Comparison of ENCODE assay signal across 8 cellular contexts in genomic region chr11:46333129-46333947, GRCh38. TPM values are rescaled to one million over a fixed set of nuclear protein-coding genes. Genes with fewer than 3 reads are reported as not detected.
DNase-seq lines count a peak whose midpoint lies in the region; ATAC-seq lines count a peak whose summit lies in the region.

No MANE protein-coding gene starts in this region.

- H3K27me3 Mint-ChIP-seq in activated T-cell treated with anti-CD3 and anti-CD28 coated beads, Interleukin-2, amount 50 U/mL, for 4 hours (ENCODE audit: low read depth) = peaks cover 3% of the 10 kb centered on the region
- H3K27me3 Mint-ChIP-seq in stimulated activated naive B cell treated with anti-CD40 and anti-IgM and Interleukin-4, amounts not matched to agents 10 μg/mL and 1 μg/mL and 100 μg/mL, for 72 hours = peaks cover 78 to 88% of the 10 kb centered on the region in 2 donors

- peak; percentile 21 to 30 for ATAC-seq in activated CD4-positive, CD25-positive, alpha-beta regulatory T cell treated with anti-CD3 and anti-CD28 coated beads, Interleukin-2, amount 50 U/mL, for 24 hours
- peak; percentile 27 to 38 for ATAC-seq in activated T-cell treated with anti-CD3 and anti-CD28 coated beads, Interleukin-2, amount 50 U/mL, for 4 hours
- ATAC-seq in stimulated activated naive B cell treated with anti-CD40 and anti-IgM and Interleukin-4, amounts not matched to agents 10 μg/mL and 1 μg/mL and 100 μg/mL, for 72 hours (replicated peaks) = peak; percentile 40 to 51
- ATAC-seq in HG02870 (IDR thresholded peaks at IDR 0.05; ENCODE audit: unreplicated experiment) = no peak

- peak overlapping the region; percentile 77 for H3K4me3 Mint-ChIP-seq in activated T-cell treated with anti-CD3 and anti-CD28 coated beads, Interleukin-2, amount 50 U/mL, for 4 hours
- peak overlapping the region; percentile 68 to 79 for H3K4me3 Mint-ChIP-seq in stimulated activated naive B cell treated with anti-CD40 and anti-IgM and Interleukin-4, amounts not matched to agents 10 μg/mL and 1 μg/mL and 100 μg/mL, for 72 hours

- H3K27ac Mint-ChIP-seq in stimulated activated naive B cell treated with anti-CD40 and anti-IgM and Interleukin-4, amounts not matched to agents 10 μg/mL and 1 μg/mL and 100 μg/mL, for 72 hours = no peak overlapping the region

- no peaks in the 10 kb centered on the region for H3K9me3 Mint-ChIP-seq in activated T-cell treated with anti-CD3 and anti-CD28 coated beads, Interleukin-2, amount 50 U/mL, for 4 hours
- H3K9me3 Mint-ChIP-seq in stimulated activated naive B cell treated with anti-CD40 and anti-IgM and Interleukin-4, amounts not matched to agents 10 μg/mL and 1 μg/mL and 100 μg/mL, for 72 hours = no peaks in the 10 kb centered on the region

- no peak for DNase-seq in activated CD4-positive, CD25-positive, alpha-beta regulatory T cell (lab: John Stamatoyannopoulos, UW)
- no peak for DNase-seq in activated T-cell treated with anti-CD3 and anti-CD28 coated beads, Interleukin-2, amount 50 U/mL, for 4 hours
- DNase-seq in hepatic stellate cell (ENCODE audit: low spot score) (peak; percentile 39), OCI-M1 (lab: John Stamatoyannopoulos, UW) (no peak), NCI-H446 (lab: John Stamatoyannopoulos, UW) (no peak)
- DNase-seq in stimulated activated naive B cell treated with anti-CD40 and anti-IgM and Interleukin-4, amounts not matched to agents 10 μg/mL and 1 μg/mL and 100 μg/mL, for 72 hours = no peak

- H3K4me1 Mint-ChIP-seq in activated T-cell treated with anti-CD3 and anti-CD28 coated beads, Interleukin-2, amount 50 U/mL, for 4 hours (ENCODE audit: low read depth) = peaks cover 68% of the 10 kb centered on the region
- peaks cover 11 to 29% of the 10 kb centered on the region in 2 donors for H3K4me1 Mint-ChIP-seq in stimulated activated naive B cell treated with anti-CD40 and anti-IgM and Interleukin-4, amounts not matched to agents 10 μg/mL and 1 μg/mL and 100 μg/mL, for 72 hours

- H3K36me3 Mint-ChIP-seq in activated T-cell treated with anti-CD3 and anti-CD28 coated beads, Interleukin-2, amount 50 U/mL, for 4 hours (ENCODE audit: insufficient read depth) = no peaks in the 10 kb centered on the region
- H3K36me3 Mint-ChIP-seq in stimulated activated naive B cell treated with anti-CD40 and anti-IgM and Interleukin-4, amounts not matched to agents 10 μg/mL and 1 μg/mL and 100 μg/mL, for 72 hours = no peaks in the 10 kb centered on the region

RNA-seq across cellular contexts. Expression of gene DGKZ, which starts 13.9 kb away (rescaled TPM):
- 100 to 1,000 TPM; 112 to 122 (median 118) TPM for total RNA-seq in activated T-cell treated with anti-CD3 and anti-CD28 coated beads, Interleukin-2, amount 50 U/mL, for 4 hours

RNA-seq across cellular contexts. Expression of gene MDK, which starts 48.1 kb away (rescaled TPM):
- 1 to 10 TPM; 2.1 to 3.0 (median 2.9) TPM for total RNA-seq in activated T-cell treated with anti-CD3 and anti-CD28 coated beads, Interleukin-2, amount 50 U/mL, for 4 hours

RNA-seq across cellular contexts. Expression of gene CREB3L1, which starts 55.9 kb away (rescaled TPM):
- under 1 TPM; 0.20 to 0.27 (median 0.26) TPM for total RNA-seq in activated T-cell treated with anti-CD3 and anti-CD28 coated beads, Interleukin-2, amount 50 U/mL, for 4 hours

RNA-seq across cellular contexts. Expression of gene CHRM4, which starts 58.2 kb away (rescaled TPM):
- under 1 TPM; 0.13 to 0.52 (median 0.25) TPM for total RNA-seq in activated T-cell treated with anti-CD3 and anti-CD28 coated beads, Interleukin-2, amount 50 U/mL, for 4 hours
